ENCODE assay signal across 1 cellular context in the genomic region with DNA sequence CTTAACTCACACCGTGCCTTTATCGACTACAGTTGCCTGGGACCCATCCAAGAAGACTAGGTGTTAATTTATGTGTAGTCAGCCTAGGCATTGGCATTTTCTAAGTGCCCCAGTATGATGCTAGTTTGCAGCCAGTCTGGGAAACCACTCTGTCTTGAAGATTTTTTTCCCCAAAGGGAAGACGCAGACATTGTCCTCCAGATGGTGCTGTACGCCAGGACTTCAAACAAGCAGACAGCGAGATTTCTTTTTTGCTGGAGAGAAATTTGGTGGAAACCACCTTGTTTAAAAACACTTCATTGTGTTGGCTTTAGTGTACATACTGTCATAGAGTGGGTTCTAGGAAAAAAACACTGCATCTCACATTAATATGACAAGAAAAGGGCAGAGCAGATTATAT.
TF ChIP-seq lines count a peak whose summit lies in the region.

No MANE protein-coding gene starts in this region.

TF ChIP-seq in endothelial cell of umbilical vein, 7 proteins besides CTCF, POLR2A, EP300 and RAD21 (continued from another document):
- TF ChIP-seq GATA2 (IDR thresholded peaks at IDR 0.05; ENCODE audit: insufficient read depth, insufficient read length, low read depth, low read length) (no peak), MYC (IDR thresholded peaks at IDR 0.05; ENCODE audit: low read depth, low read length) (no peak), JUN (IDR thresholded peaks at IDR 0.05; ENCODE audit: borderline replicate concordance, insufficient read depth, insufficient read length, low read depth) (no peak), FOS (IDR thresholded peaks at IDR 0.05; ENCODE audit: borderline replicate concordance, insufficient read depth, low read length) (no peak)
- TF ChIP-seq, protein P1, sequence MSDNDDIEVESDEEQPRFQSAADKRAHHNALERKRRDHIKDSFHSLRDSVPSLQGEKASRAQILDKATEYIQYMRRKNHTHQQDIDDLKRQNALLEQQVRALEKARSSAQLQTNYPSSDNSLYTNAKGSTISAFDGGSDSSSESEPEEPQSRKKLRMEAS (IDR thresholded peaks at IDR 0.05; ENCODE audit: insufficient read depth, insufficient read length): no peak
TF ChIP-seq in endothelial cell of umbilical vein: peak in this region for 0.
